Comparison of ENCODE assay signal across 8 cellular contexts in genomic region chr1:85344256-85344694, GRCh38.
DNase-seq lines count a peak whose midpoint lies in the region; ATAC-seq and TF ChIP-seq lines count a peak whose summit lies in the region.

No MANE protein-coding gene starts in this region.

- H3K9ac ChIP-seq in DND-41 (ENCODE audit: low read depth, low read length), result no peak overlapping the region
- H3K9ac ChIP-seq in Loucy (ENCODE audit: low read depth, low read length, poor library complexity, severe bottlenecking), result no peak overlapping the region

- H3K27ac Mint-ChIP-seq in nephron progenitor cell, result no peak overlapping the region
- no peak overlapping the region for H3K27ac Mint-ChIP-seq in activated CD4-positive, alpha-beta memory T cell treated with anti-CD3 and anti-CD28 coated beads for 36 hours

- H3K4me2 ChIP-seq in DND-41 (ENCODE audit: insufficient read depth, low read length), result no peak overlapping the region
- H3K4me2 ChIP-seq in Loucy (ENCODE audit: low read depth, low read length, poor library complexity, severe bottlenecking), result no peak overlapping the region

- H3K79me2 ChIP-seq in DND-41 (ENCODE audit: insufficient read depth, low read length) (no peaks in the 10 kb centered on the region), Loucy (ENCODE audit: insufficient read depth, low read length) (no peaks in the 10 kb centered on the region)

- H2AFZ ChIP-seq in DND-41 (ENCODE audit: low read depth, low read length) (no peak overlapping the region), Loucy (ENCODE audit: low read length) (no peak overlapping the region)

- no peak for ATAC-seq in DND-41 (ENCODE audit: insufficient read depth, low read depth)

- H3K36me3 Mint-ChIP-seq in nephron progenitor cell (ENCODE audit: low read depth), result peaks cover 13% of the 10 kb centered on the region
- no peaks in the 10 kb centered on the region for H3K36me3 Mint-ChIP-seq in activated CD4-positive, alpha-beta memory T cell treated with anti-CD3 and anti-CD28 coated beads for 36 hours

- DNase-seq in DND-41, result no peak
- peak; percentile 90 for DNase-seq in dermis blood vessel endothelial cell
- peak; percentile 18 for DNase-seq in nephron progenitor cell
- no peak for DNase-seq in activated CD4-positive, alpha-beta memory T cell treated with anti-CD3 and anti-CD28 coated beads for 36 hours
- no peak for DNase-seq in stimulated activated CD4-positive, alpha-beta T cell treated with anti-CD3 and anti-CD28 coated beads, Interleukin-15, amount 100 ng/mL, for 24 hours
- no peak for DNase-seq in GDM1 (lab: John Stamatoyannopoulos, UW)
- DNase-seq in stimulated activated naive CD4-positive, alpha-beta T cell (lab: John Stamatoyannopoulos, UW), result no peak

- H3K36me3 ChIP-seq in DND-41 (ENCODE audit: insufficient read depth, low read length), result no peaks in the 10 kb centered on the region
- H3K36me3 ChIP-seq in Loucy (ENCODE audit: insufficient read depth, low read length), result no peaks in the 10 kb centered on the region

- no peaks in the 10 kb centered on the region for H3K4me1 Mint-ChIP-seq in nephron progenitor cell
- no peaks in the 10 kb centered on the region for H3K4me1 Mint-ChIP-seq in activated CD4-positive, alpha-beta memory T cell treated with anti-CD3 and anti-CD28 coated beads for 36 hours (ENCODE audit: low read depth)

- no peaks in the 10 kb centered on the region for H3K27me3 ChIP-seq in DND-41 (ENCODE audit: insufficient read depth, low read length, poor library complexity)
- H3K27me3 ChIP-seq in Loucy (ENCODE audit: insufficient read depth, low read length, poor library complexity, severe bottlenecking), result no peaks in the 10 kb centered on the region

- H3K4me3 Mint-ChIP-seq in nephron progenitor cell, result no peak overlapping the region
- H3K4me3 Mint-ChIP-seq in activated CD4-positive, alpha-beta memory T cell treated with anti-CD3 and anti-CD28 coated beads for 36 hours, result no peak overlapping the region

- no peaks in the 10 kb centered on the region for H3K27me3 Mint-ChIP-seq in nephron progenitor cell (ENCODE audit: low read depth, poor library complexity)
- H3K27me3 Mint-ChIP-seq in activated CD4-positive, alpha-beta memory T cell treated with anti-CD3 and anti-CD28 coated beads for 36 hours, result peaks cover 12% of the 10 kb centered on the region

- CTCF ChIA-PET in activated CD4-positive, alpha-beta memory T cell treated with anti-CD3 and anti-CD28 coated beads for 36 hours (lab: Charles Lee), result no interaction called here

- no peak overlapping the region for H3K27ac ChIP-seq in DND-41 (ENCODE audit: low read length)

- no peaks in the 10 kb centered on the region for H3F3A ChIP-seq in Loucy (ENCODE audit: low read depth)

- POLR2A ChIA-PET in activated CD4-positive, alpha-beta memory T cell treated with anti-CD3 and anti-CD28 coated beads for 36 hours (lab: Charles Lee), result no interaction called here

- intact Hi-C loops in activated CD4-positive, alpha-beta memory T cell treated with anti-CD3 and anti-CD28 coated beads for 36 hours (cut with micrococcal nuclease), result no loop called here

- H3K4me1 ChIP-seq in DND-41 (ENCODE audit: insufficient read depth, low read length) (no peaks in the 10 kb centered on the region), Loucy (ENCODE audit: insufficient read depth, low read length, poor library complexity, severe bottlenecking) (peaks cover 6% of the 10 kb centered on the region)

- no peaks in the 10 kb centered on the region for H3K9me3 Mint-ChIP-seq in nephron progenitor cell
- no peaks in the 10 kb centered on the region for H3K9me3 Mint-ChIP-seq in activated CD4-positive, alpha-beta memory T cell treated with anti-CD3 and anti-CD28 coated beads for 36 hours

- peak; percentile 19 for TF ChIP-seq CTCF in DND-41 (IDR thresholded peaks at IDR 0.05; ENCODE audit: borderline replicate concordance, extremely low read depth, low read length, poor library complexity, severe bottlenecking)
- peak; percentile 46 for TF ChIP-seq CTCF in Loucy (conservative IDR thresholded peaks at IDR 0.05; ENCODE audit: low read length)
- TF ChIP-seq CTCF in nephron progenitor cell (IDR thresholded peaks at IDR 0.05), result peak; percentile 27

- no peak overlapping the region for H3K4me3 ChIP-seq in DND-41 (ENCODE audit: low read depth in 1 of 2, low read length in 2 of 2)
- H3K4me3 ChIP-seq in Loucy (ENCODE audit: low read length, poor library complexity, severe bottlenecking), result no peak overlapping the region

- H3K9me3 ChIP-seq in DND-41 (ENCODE audit: insufficient read depth, low read length, severe bottlenecking) (no peaks in the 10 kb centered on the region), Loucy (ENCODE audit: insufficient read depth, low read depth, low read length) (no peaks in the 10 kb centered on the region)

- no peaks in the 10 kb centered on the region for H3K9me2 ChIP-seq in Loucy (replicated peaks; ENCODE audit: low read depth, low read length)

- no peaks in the 10 kb centered on the region for H4K20me1 ChIP-seq in DND-41 (ENCODE audit: insufficient read depth, low read length)
- no peaks in the 10 kb centered on the region for H4K20me1 ChIP-seq in Loucy (ENCODE audit: insufficient read depth, low read length, poor library complexity, severe bottlenecking)

Comparison
In these comparisons a context has a peak if more than half of its experiments do, and no peak if none do; other contexts are left out.
1. DNase-seq: peak in dermis blood vessel endothelial cell (single experiment) and nephron progenitor cell (single experiment); none in DND-41 (single experiment), activated CD4-positive, alpha-beta memory T cell treated with anti-CD3 and anti-CD28 coated beads for 36 hours (single experiment), stimulated activated CD4-positive, alpha-beta T cell treated with anti-CD3 and anti-CD28 coated beads, Interleukin-15, amount 100 ng/mL, for 24 hours (single experiment), GDM1 (single experiment) and stimulated activated naive CD4-positive, alpha-beta T cell (0 of 6).
2. Peak in every context shown above with its lines, with median percentiles within 50 percentile points of each other: CTCF ChIP-seq.